Comparison of ENCODE assay signal across 12 cellular contexts in the genomic region with DNA sequence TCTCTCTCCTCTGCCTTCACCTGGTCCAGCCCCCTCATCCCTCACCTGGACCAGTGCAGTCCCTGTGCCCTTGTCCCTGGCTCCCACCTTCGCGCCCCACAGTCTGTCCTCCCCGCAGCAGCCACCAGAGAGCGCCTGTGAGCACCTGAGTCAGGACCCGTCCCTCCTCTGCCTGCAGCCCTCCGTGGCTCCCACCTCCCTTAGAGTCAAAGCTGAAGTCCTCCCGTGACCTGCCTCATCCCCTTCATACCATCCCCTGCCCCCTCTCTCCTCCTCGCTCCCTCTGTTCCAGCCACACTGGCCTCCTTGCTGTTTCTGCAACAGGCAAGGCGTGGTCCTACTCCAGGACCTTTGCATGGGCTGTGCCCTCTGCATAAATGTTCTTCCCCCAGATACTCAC. TPM values are rescaled to one million over a fixed set of nuclear protein-coding genes. Genes with fewer than 3 reads are reported as not detected.
DNase-seq lines count a peak whose midpoint lies in the region; ATAC-seq, FAIRE-seq and TF ChIP-seq lines count a peak whose summit lies in the region.
"Had no signal": no experiment of that assay in that cellular context is flagged by ENCODE, and none has a peak within 500 bp of the region (broad histone marks: within the 10 kb centered on the region; RNA-seq: fewer than 3 reads in every experiment).

No MANE protein-coding gene starts in this region.

- ATAC-seq in HCT116, result peak; percentile 92
- ATAC-seq in activated CD8-positive, alpha-beta T cell treated with anti-CD3 and anti-CD28 coated beads, Interleukin-2, amount 10 ng/mL, durations not matched to agents 7 days and 5 days, result no peak
- ATAC-seq in HepG2, result peak; percentile 37; the same call in 1 of the 3 replicates
- ATAC-seq: left cardiac atrium had no signal

- H3K4me1 ChIP-seq in HCT116 (ENCODE audit: control insufficient read depth in 1 of 2, insufficient read depth in 2 of 2, low read length in 2 of 2), result no peaks in the 10 kb centered on the region
- H3K4me1 ChIP-seq in HepG2 (ENCODE audit: insufficient read depth, low read length), result no peaks in the 10 kb centered on the region

- H2AFZ ChIP-seq in HCT116 (ENCODE audit: low read depth, low read length, poor library complexity, severe bottlenecking) (no peak overlapping the region), HepG2 (ENCODE audit: low read length) (no peak overlapping the region)

- intact Hi-C loops in HCT116 (cut with micrococcal nuclease), result no loop called here
- intact Hi-C loops in HepG2 (cut with micrococcal nuclease; ENCODE audit: unreplicated experiment), result no loop called here

- in situ Hi-C loops in HepG2 (cut with HindIII; ENCODE audit: extremely low pct_ligation_motif_present, low pct_unique_long_range_greater_than_20kb), result no loop called here

- CTCF ChIA-PET in HCT116 (lab: Charles Lee), result no interaction called here
- CTCF ChIA-PET in activated CD8-positive, alpha-beta T cell treated with anti-CD3 and anti-CD28 coated beads, Interleukin-2, amount 10 ng/mL, durations not matched to agents 7 days and 5 days (lab: Charles Lee), result no interaction called here
- CTCF ChIA-PET in HepG2 (lab: Yijun Ruan, JAX; ENCODE audit: low intra/inter-chr PET ratio, low total read pairs), result no interaction called here

- peak; percentile 24 to 76 (median 67); a peak in 4 of 6 replicates for TF ChIP-seq CTCF in HCT116 (IDR thresholded peaks at IDR 0.05 in 2 of 3, conservative IDR thresholded peaks at IDR 0.05 in 1 of 3; ENCODE audit: borderline replicate concordance in 1 of 3, insufficient read depth in 1 of 3, low read depth in 2 of 3, low read length in 2 of 3)
- TF ChIP-seq CTCF in HepG2 (CRISPR knock-in tag; IDR thresholded peaks at IDR 0.05), result peak; percentile 47; the same call in 1 of the 2 replicates

- POLR2A ChIA-PET in HCT116 (lab: Charles Lee) (no interaction called here), HepG2 (lab: Yijun Ruan, JAX) (no interaction called here)
- POLR2A ChIA-PET in activated CD8-positive, alpha-beta T cell treated with anti-CD3 and anti-CD28 coated beads, Interleukin-2, amount 10 ng/mL, durations not matched to agents 7 days and 5 days (lab: Charles Lee), result no interaction called here

- TF ChIP-seq EP300 in HepG2 (IDR thresholded peaks at IDR 0.05; ENCODE audit: low read depth in 2 of 2, low read length in 2 of 2) (no peak), HepG2 (CRISPR knock-in tag; IDR thresholded peaks at IDR 0.05; ENCODE audit: borderline replicate concordance) (no peak)

- no peak overlapping the region for H3K9ac ChIP-seq in HCT116 (ENCODE audit: low read length)
- no peak overlapping the region for H3K9ac ChIP-seq in HepG2 (ENCODE audit: insufficient read depth, low read depth, low read length)

- TF ChIP-seq RAD21 in HCT116 (IDR thresholded peaks at IDR 0.05; ENCODE audit: low read depth) (no peak), HepG2 (CRISPR knock-in tag; IDR thresholded peaks at IDR 0.05) (no peak)

- no peak overlapping the region for H3K4me2 ChIP-seq in HCT116 (ENCODE audit: low read length)
- H3K4me2 ChIP-seq in HepG2 (ENCODE audit: low read depth, low read length), result no peak overlapping the region

- TF ChIP-seq POLR2A in HCT116 (IDR thresholded peaks at IDR 0.05; ENCODE audit: borderline replicate concordance, extremely low read depth, insufficient read depth, insufficient read length) (no peak), HepG2 (IDR thresholded peaks at IDR 0.05; ENCODE audit: insufficient read depth in 1 of 2, low read depth in 2 of 2, low read length in 2 of 2) (no peak)

- no peak overlapping the region for H3K27ac Mint-ChIP-seq in activated CD8-positive, alpha-beta T cell treated with anti-CD3 and anti-CD28 coated beads, Interleukin-2, amount 10 ng/mL, durations not matched to agents 7 days and 5 days

- no peaks in the 10 kb centered on the region for H4K20me1 ChIP-seq in HCT116 (ENCODE audit: insufficient read depth)
- no peaks in the 10 kb centered on the region for H4K20me1 ChIP-seq in HepG2 (ENCODE audit: insufficient read depth, low read length)

- no peak for FAIRE-seq in HepG2 (lab: Jason Lieb, UNC)

- no peaks in the 10 kb centered on the region for H3K36me3 Mint-ChIP-seq in activated CD8-positive, alpha-beta T cell treated with anti-CD3 and anti-CD28 coated beads, Interleukin-2, amount 10 ng/mL, durations not matched to agents 7 days and 5 days (ENCODE audit: low read depth)

- H3K9me3 ChIP-seq in HCT116 (ENCODE audit: control insufficient read depth in 1 of 2, insufficient read depth in 1 of 2, low read depth in 1 of 2, low read length in 2 of 2) (no peaks in the 10 kb centered on the region), HepG2 (ENCODE audit: low read length) (no peaks in the 10 kb centered on the region)

- H3K27me3 Mint-ChIP-seq in activated CD8-positive, alpha-beta T cell treated with anti-CD3 and anti-CD28 coated beads, Interleukin-2, amount 10 ng/mL, durations not matched to agents 7 days and 5 days (ENCODE audit: low read depth), result peaks cover 7% of the 10 kb centered on the region

- no TSS peak for BruUV-seq in HCT116 (replicated peaks; lab: Mats Ljungman, UMichigan)
- no TSS peak for BruUV-seq in HepG2 (replicated peaks; lab: Mats Ljungman, UMichigan)

- H3K4me1 Mint-ChIP-seq in activated CD8-positive, alpha-beta T cell treated with anti-CD3 and anti-CD28 coated beads, Interleukin-2, amount 10 ng/mL, durations not matched to agents 7 days and 5 days (ENCODE audit: low read depth), result no peaks in the 10 kb centered on the region

- no peaks in the 10 kb centered on the region for H3K9me2 ChIP-seq in HCT116 (ENCODE audit: insufficient read depth)

- DNase-seq in DMS 273 (lab: John Stamatoyannopoulos, UW; ENCODE audit: unreplicated experiment) (peak; percentile 38), DMS 273 treated with DMSO at 0.1 percent for 48 hours (lab: John Stamatoyannopoulos, UW) (no peak), HCT116 (ENCODE audit: low read depth, low spot score) (no peak), HepG2 (ENCODE audit: low spot score) (no peak), nucleus accumbens (lab: John Stamatoyannopoulos, UW) (no peak), NCI-H82 treated with DMSO at 0.1 percent for 48 hours (lab: John Stamatoyannopoulos, UW; ENCODE audit: unreplicated experiment) (no peak), AG08395 (ENCODE audit: low spot score) (no peak)
- DNase-seq in activated CD8-positive, alpha-beta T cell treated with anti-CD3 and anti-CD28 coated beads, Interleukin-2, amount 10 ng/mL, durations not matched to agents 7 days and 5 days, result peak; percentile 31
- DNase-seq: 8988T, left cardiac atrium, NCI-H2171 had no signal

- no peak overlapping the region for H3K4me3 ChIP-seq in HCT116 (replicated peaks in 1 of 2; ENCODE audit: low read depth in 1 of 2, low read length in 2 of 2)
- no peak overlapping the region for H3K4me3 ChIP-seq in HepG2 (replicated peaks in 1 of 3; ENCODE audit: insufficient read depth in 1 of 3, low read depth in 2 of 3, low read length in 3 of 3)

- H3K27me3 ChIP-seq in HCT116 (ENCODE audit: insufficient read depth, low read length) (0 out of 2 replicates have a peak, but pooled peaks cover 3% of the 10 kb centered on the region), HepG2 (ENCODE audit: control insufficient read depth in 1 of 2, insufficient read depth in 2 of 2, low read length in 2 of 2) (peaks cover 0 to 6% of the 10 kb centered on the region in 2 experiments; a peak in 1 of 5 replicates)

- H3K27ac ChIP-seq in HCT116 (ENCODE audit: low read depth, low read length) (no peak overlapping the region), HepG2 (ENCODE audit: extremely low read length, insufficient read depth, low read length) (no peak overlapping the region)

- no peaks in the 10 kb centered on the region for H3K36me3 ChIP-seq in HCT116 (ENCODE audit: control insufficient read depth in 1 of 2, insufficient read depth in 2 of 2, low read length in 2 of 2)
- no peaks in the 10 kb centered on the region for H3K36me3 ChIP-seq in HepG2 (replicated peaks in 1 of 2; ENCODE audit: control insufficient read depth in 1 of 2, insufficient read depth in 2 of 2, low read length in 2 of 2)

- no peak overlapping the region for H3K4me3 Mint-ChIP-seq in activated CD8-positive, alpha-beta T cell treated with anti-CD3 and anti-CD28 coated beads, Interleukin-2, amount 10 ng/mL, durations not matched to agents 7 days and 5 days

- WGBS in HepG2 (ENCODE audit: low lambda C conversion rate), result 12% methylated on average over 9 of the region's 9 CpGs

- RAD21 ChIA-PET in HCT116 (lab: Charles Lee; ENCODE audit: low non-redundant PET in 1 of 2, low total read pairs in 2 of 2, uncharacterized antibody in 2 of 2, unreplicated experiment in 2 of 2), result no interaction called here

- H3K9me3 Mint-ChIP-seq in activated CD8-positive, alpha-beta T cell treated with anti-CD3 and anti-CD28 coated beads, Interleukin-2, amount 10 ng/mL, durations not matched to agents 7 days and 5 days (ENCODE audit: insufficient read depth), result no peaks in the 10 kb centered on the region

- H3K79me2 ChIP-seq in HCT116 (ENCODE audit: insufficient read depth, low read length) (no peaks in the 10 kb centered on the region), HepG2 (ENCODE audit: insufficient read depth, low read length) (no peaks in the 10 kb centered on the region)

RNA-seq across cellular contexts. Expression of a gene that starts 10.3 kb away (rescaled TPM):
- total RNA-seq in HCT116 (2021; ENCODE audit: unreplicated experiment) (2.5 TPM), HepG2 (2016; rRNA removed; fragmentation: Illumina TruSeq; extraction: Trizol) (0.14 and 0.31 TPM in 2 replicates)
- 1.0 and 1.6 TPM in 2 replicates for polyA plus RNA-seq in HCT116 (2012)
- under 1 TPM; 0.55 to 0.61 TPM for total RNA-seq in activated CD8-positive, alpha-beta T cell treated with anti-CD3 and anti-CD28 coated beads, Interleukin-2, amount 10 ng/mL, durations not matched to agents 7 days and 5 days
- 0.35 TPM in 1 of 2 replicates, not detected in the other for total RNA-seq in HepG2 (2016; cell fraction: cytosol; rRNA removed; fragmentation: Illumina TruSeq; extraction: Trizol; ENCODE audit: low read depth)
- total RNA-seq in HepG2 (2016; cell fraction: insoluble cytoplasmic fraction; rRNA removed; fragmentation: Illumina TruSeq; extraction: Trizol), result 0.16 and 0.30 TPM in 2 replicates
- total RNA-seq in HepG2 (2016; cell fraction: membrane; rRNA removed; fragmentation: Illumina TruSeq; extraction: Trizol), result 0.12 and 0.28 TPM in 2 replicates
- 0.66 and 0.68 TPM in 2 replicates for total RNA-seq in HepG2 (2016; cell fraction: nucleus; rRNA removed; fragmentation: Illumina TruSeq; extraction: Trizol)
- 0.84 and 0.91 TPM in 2 replicates for polyA plus RNA-seq in HepG2 (2011; rRNA removed)
- 0.23 and 0.43 TPM in 2 replicates for polyA plus RNA-seq in HepG2 (2011; cell fraction: cytosol; rRNA removed)
- 3.4 and 3.5 TPM in 2 replicates for polyA plus RNA-seq in HepG2 (2011; cell fraction: nucleus; rRNA removed)
- 2.1 and 2.4 TPM in 2 replicates for polyA plus RNA-seq in HepG2 (2012)
- 0.07 and 0.20 TPM in 2 replicates for polyA plus RNA-seq in HepG2 (2016; cell fraction: cytosol; fragmentation: Illumina TruSeq; extraction: Trizol; ENCODE audit: low read depth)
- polyA plus RNA-seq in HepG2 (2016; cell fraction: insoluble cytoplasmic fraction; fragmentation: Illumina TruSeq; extraction: Trizol; ENCODE audit: low read depth), result 0.19 and 0.47 TPM in 2 replicates
- polyA plus RNA-seq in HepG2 (2016; cell fraction: membrane; fragmentation: Illumina TruSeq; extraction: Trizol; ENCODE audit: low read depth), result 0.15 and 0.30 TPM in 2 replicates
- 1.6 and 1.9 TPM in 2 replicates for polyA plus RNA-seq in HepG2 (2016; cell fraction: nucleus; fragmentation: Illumina TruSeq; extraction: Trizol; ENCODE audit: insufficient read depth, low read depth)
- 0.44 and 0.56 TPM in 2 replicates for polyA minus RNA-seq in HepG2 (2011; rRNA and poly(A)+ RNA removed; ENCODE audit: low replicate concordance)
- 0.40 TPM in 1 of 2 replicates, not detected in the other for polyA minus RNA-seq in HepG2 (2011; cell fraction: cytosol; rRNA and poly(A)+ RNA removed)
- polyA minus RNA-seq in HepG2 (2011; cell fraction: nucleus; rRNA and poly(A)+ RNA removed), result 0.75 and 0.77 TPM in 2 replicates
- polyA plus RNA-seq: fibroblast of lung had no signal

RNA-seq across cellular contexts. Expression of a gene that starts 49.1 kb away (rescaled TPM):
- total RNA-seq in HCT116 (2021; ENCODE audit: unreplicated experiment) (119 TPM), HepG2 (2016; rRNA removed; fragmentation: Illumina TruSeq; extraction: Trizol) (20.0 and 56.0 TPM in 2 replicates)
- polyA plus RNA-seq in HCT116 (2012), result 91.3 and 94.7 TPM in 2 replicates
- 10 to 100 TPM; 66.3 to 67.3 TPM for total RNA-seq in activated CD8-positive, alpha-beta T cell treated with anti-CD3 and anti-CD28 coated beads, Interleukin-2, amount 10 ng/mL, durations not matched to agents 7 days and 5 days
- total RNA-seq in HepG2 (2016; cell fraction: cytosol; rRNA removed; fragmentation: Illumina TruSeq; extraction: Trizol; ENCODE audit: low read depth), result 14.5 and 16.6 TPM in 2 replicates
- 22.2 and 58.2 TPM in 2 replicates for total RNA-seq in HepG2 (2016; cell fraction: insoluble cytoplasmic fraction; rRNA removed; fragmentation: Illumina TruSeq; extraction: Trizol)
- total RNA-seq in HepG2 (2016; cell fraction: membrane; rRNA removed; fragmentation: Illumina TruSeq; extraction: Trizol), result 36.2 and 36.4 TPM in 2 replicates
- total RNA-seq in HepG2 (2016; cell fraction: nucleus; rRNA removed; fragmentation: Illumina TruSeq; extraction: Trizol), result 45.5 and 60.9 TPM in 2 replicates
- 42.6 and 55.5 TPM in 2 replicates for polyA plus RNA-seq in HepG2 (2011; rRNA removed)
- 34.0 and 56.6 TPM in 2 replicates for polyA plus RNA-seq in HepG2 (2011; cell fraction: cytosol; rRNA removed)
- 87.2 and 112 TPM in 2 replicates for polyA plus RNA-seq in HepG2 (2011; cell fraction: nucleus; rRNA removed)
- polyA plus RNA-seq in HepG2 (2012), result 29.1 and 45.2 TPM in 2 replicates
- polyA plus RNA-seq in HepG2 (2016; cell fraction: cytosol; fragmentation: Illumina TruSeq; extraction: Trizol; ENCODE audit: low read depth), result 21.6 and 23.7 TPM in 2 replicates
- polyA plus RNA-seq in HepG2 (2016; cell fraction: insoluble cytoplasmic fraction; fragmentation: Illumina TruSeq; extraction: Trizol; ENCODE audit: low read depth), result 19.8 and 29.4 TPM in 2 replicates
- 31.3 and 31.9 TPM in 2 replicates for polyA plus RNA-seq in HepG2 (2016; cell fraction: membrane; fragmentation: Illumina TruSeq; extraction: Trizol; ENCODE audit: low read depth)
- 109 and 110 TPM in 2 replicates for polyA plus RNA-seq in HepG2 (2016; cell fraction: nucleus; fragmentation: Illumina TruSeq; extraction: Trizol; ENCODE audit: insufficient read depth, low read depth)
- polyA minus RNA-seq in HepG2 (2011; rRNA and poly(A)+ RNA removed; ENCODE audit: low replicate concordance), result 99.1 and 126 TPM in 2 replicates
- 41.8 and 46.2 TPM in 2 replicates for polyA minus RNA-seq in HepG2 (2011; cell fraction: cytosol; rRNA and poly(A)+ RNA removed)
- polyA minus RNA-seq in HepG2 (2011; cell fraction: nucleus; rRNA and poly(A)+ RNA removed), result 16.4 and 18.6 TPM in 2 replicates

RNA-seq across cellular contexts. Expression of a gene that starts 56.2 kb away (rescaled TPM):
- total RNA-seq in HCT116 (2021; ENCODE audit: unreplicated experiment) (0.71 TPM), HepG2 (2016; rRNA removed; fragmentation: Illumina TruSeq; extraction: Trizol) (0.07 TPM in 1 of 2 replicates, not detected in the other)
- polyA plus RNA-seq in HCT116 (2012), result 0.22 and 0.31 TPM in 2 replicates
- 100 to 1,000 TPM; 140 TPM for total RNA-seq in activated CD8-positive, alpha-beta T cell treated with anti-CD3 and anti-CD28 coated beads, Interleukin-2, amount 10 ng/mL, durations not matched to agents 7 days and 5 days
- not detected in 2 replicates for total RNA-seq in HepG2 (2016; cell fraction: cytosol; rRNA removed; fragmentation: Illumina TruSeq; extraction: Trizol; ENCODE audit: low read depth)
- total RNA-seq in HepG2 (2016; cell fraction: insoluble cytoplasmic fraction; rRNA removed; fragmentation: Illumina TruSeq; extraction: Trizol), result 0.09 TPM in 1 of 2 replicates, not detected in the other
- not detected in 2 replicates for total RNA-seq in HepG2 (2016; cell fraction: membrane; rRNA removed; fragmentation: Illumina TruSeq; extraction: Trizol)
- not detected in 2 replicates for total RNA-seq in HepG2 (2016; cell fraction: nucleus; rRNA removed; fragmentation: Illumina TruSeq; extraction: Trizol)
- polyA plus RNA-seq in HepG2 (2011; rRNA removed), result 0.09 and 0.33 TPM in 2 replicates
- not detected in 2 replicates for polyA plus RNA-seq in HepG2 (2011; cell fraction: cytosol; rRNA removed)
- 1.2 and 1.8 TPM in 2 replicates for polyA plus RNA-seq in HepG2 (2011; cell fraction: nucleus; rRNA removed)
- not detected in 2 replicates for polyA plus RNA-seq in HepG2 (2012)
- polyA plus RNA-seq in HepG2 (2016; cell fraction: cytosol; fragmentation: Illumina TruSeq; extraction: Trizol; ENCODE audit: low read depth), result not detected in 2 replicates
- not detected in 2 replicates for polyA plus RNA-seq in HepG2 (2016; cell fraction: insoluble cytoplasmic fraction; fragmentation: Illumina TruSeq; extraction: Trizol; ENCODE audit: low read depth)
- not detected in 2 replicates for polyA plus RNA-seq in HepG2 (2016; cell fraction: membrane; fragmentation: Illumina TruSeq; extraction: Trizol; ENCODE audit: low read depth)
- 0.29 TPM in 1 of 2 replicates, not detected in the other for polyA plus RNA-seq in HepG2 (2016; cell fraction: nucleus; fragmentation: Illumina TruSeq; extraction: Trizol; ENCODE audit: insufficient read depth, low read depth)
- polyA minus RNA-seq in HepG2 (2011; rRNA and poly(A)+ RNA removed; ENCODE audit: low replicate concordance), result 0.19 TPM in 1 of 2 replicates, not detected in the other
- not detected in 2 replicates for polyA minus RNA-seq in HepG2 (2011; cell fraction: cytosol; rRNA and poly(A)+ RNA removed)
- 0.25 TPM in 1 of 2 replicates, not detected in the other for polyA minus RNA-seq in HepG2 (2011; cell fraction: nucleus; rRNA and poly(A)+ RNA removed)
- total RNA-seq: fibroblast of lung had no signal
- polyA plus RNA-seq: fibroblast of lung had no signal

Comparison
In these comparisons a context has a peak if more than half of its experiments do, and no peak if none do; other contexts are left out.
1. DNase-seq: peak in DMS 273 (single experiment) and activated CD8-positive, alpha-beta T cell treated with anti-CD3 and anti-CD28 coated beads, Interleukin-2, amount 10 ng/mL, durations not matched to agents 7 days and 5 days (single experiment); none in DMS 273 treated with DMSO at 0.1 percent for 48 hours (single experiment), HCT116 (single experiment), HepG2 (single experiment), nucleus accumbens (0 of 56), NCI-H82 treated with DMSO at 0.1 percent for 48 hours (single experiment) and AG08395 (single experiment).
2. RNA of a gene that starts 56.2 kb away (total RNA-seq): 140 TPM in activated CD8-positive, alpha-beta T cell treated with anti-CD3 and anti-CD28 coated beads, Interleukin-2, amount 10 ng/mL, durations not matched to agents 7 days and 5 days; 0.71 TPM in HCT116 (single experiment) and 0.07 to 0.09 TPM in HepG2; every median in the first group is over 10 times any median in the second.